In genomic region chr21:34932233-34932632, GRCh38 we compare ENCODE assay signal across 20 cellular contexts.
A peak's percentile ranks its signal among the peaks of the same experiment; 100 is the strongest.
DNase-seq lines count a peak whose midpoint lies in the region; ATAC-seq, FAIRE-seq and TF ChIP-seq lines count a peak whose summit lies in the region.
"Had no signal": no experiment of that assay in that cellular context is flagged by ENCODE, and none has a peak within 500 bp of the region (broad histone marks: within the 10 kb centered on the region; RNA-seq: fewer than 3 reads in every experiment).

No MANE protein-coding gene starts in this region.

- no peaks in the 10 kb centered on the region for H3K27me3 Mint-ChIP-seq in T-helper 17 cell
- no peaks in the 10 kb centered on the region for H3K27me3 Mint-ChIP-seq in central memory CD8-positive, alpha-beta T cell
- no peaks in the 10 kb centered on the region for H3K27me3 Mint-ChIP-seq in stimulated activated naive CD8-positive, alpha-beta T cell treated with anti-CD3 and anti-CD28 coated beads, Interleukin-15, amount 100 ng/mL, for 72 hours

- peak overlapping the region; percentile 51 for H3K4me3 Mint-ChIP-seq in T-helper 17 cell
- peak overlapping the region; percentile 66 for H3K4me3 Mint-ChIP-seq in central memory CD8-positive, alpha-beta T cell
- H3K4me3 Mint-ChIP-seq in stimulated activated naive CD8-positive, alpha-beta T cell treated with anti-CD3 and anti-CD28 coated beads, Interleukin-15, amount 100 ng/mL, for 72 hours, result peak overlapping the region; percentile 36 to 62

- H3K9me3 Mint-ChIP-seq in activated naive CD4-positive, alpha-beta T cell treated with anti-CD3 and anti-CD28 coated beads, Interleukin-2, amount 50 U/mL, for 72 hours, result peaks cover 0 to 15% of the 10 kb centered on the region in 2 donors
- no peaks in the 10 kb centered on the region for H3K9me3 Mint-ChIP-seq in central memory CD8-positive, alpha-beta T cell
- H3K9me3 Mint-ChIP-seq in stimulated activated naive CD8-positive, alpha-beta T cell treated with anti-CD3 and anti-CD28 coated beads, Interleukin-15, amount 100 ng/mL, for 72 hours, result peaks cover 0 to 6% of the 10 kb centered on the region in 2 donors

- H3K27ac Mint-ChIP-seq in activated naive CD4-positive, alpha-beta T cell treated with anti-CD3 and anti-CD28 coated beads, Interleukin-2, amount 50 U/mL, for 72 hours, result peak overlapping the region; percentile 32 to 94
- peak overlapping the region; percentile 96 for H3K27ac Mint-ChIP-seq in T-helper 17 cell
- H3K27ac Mint-ChIP-seq in central memory CD8-positive, alpha-beta T cell (ENCODE audit: low read depth), result peak overlapping the region; percentile 52
- peak overlapping the region in 1 of 2 donors; percentile 42 for H3K27ac Mint-ChIP-seq in stimulated activated naive CD8-positive, alpha-beta T cell treated with anti-CD3 and anti-CD28 coated beads, Interleukin-15, amount 100 ng/mL, for 72 hours

- no peak for ATAC-seq in activated naive CD4-positive, alpha-beta T cell treated with anti-CD3 and anti-CD28 coated beads, Interleukin-2, amount 50 U/mL, for 72 hours
- ATAC-seq in T-helper 17 cell, result no peak
- no peak for ATAC-seq in central memory CD8-positive, alpha-beta T cell (replicated peaks; ENCODE audit: extremely low read depth, poor library complexity, severe bottlenecking)
- ATAC-seq in stimulated activated naive CD8-positive, alpha-beta T cell treated with anti-CD3 and anti-CD28 coated beads, Interleukin-15, amount 100 ng/mL, for 72 hours, result no peak
- ATAC-seq in HG02870 (IDR thresholded peaks at IDR 0.05; ENCODE audit: unreplicated experiment), result no peak
- ATAC-seq: upper lobe of right lung had no signal

- no peak for DNase-seq in activated naive CD4-positive, alpha-beta T cell treated with anti-CD3 and anti-CD28 coated beads, Interleukin-2, amount 50 U/mL, for 72 hours (ENCODE audit: low spot score in 2 of 2)
- no peak for DNase-seq in activated naive CD4-positive, alpha-beta T cell treated with anti-CD3 and anti-CD28 coated beads, Interleukin-2, amount 50 U/mL, for 16 hours
- no peak for DNase-seq in T-helper 17 cell
- no peak for DNase-seq in central memory CD8-positive, alpha-beta T cell (ENCODE audit: low spot score in 2 of 2)
- DNase-seq in stimulated activated naive CD8-positive, alpha-beta T cell treated with anti-CD3 and anti-CD28 coated beads, Interleukin-15, amount 100 ng/mL, for 72 hours, result no peak
- no peak for DNase-seq in urothelium cell line (ENCODE audit: low spot score)
- no peak for DNase-seq in GM13977 (ENCODE audit: low spot score)
- DNase-seq: activated effector memory CD4-positive, alpha-beta T cell treated with Interleukin-2 at 50 U/mL for 16 hours; aorta; colonic mucosa; Kasumi-1; NCI-H146; NCI-H446; NCI-H774; small intestine; upper lobe of right lung had no signal

- H3K4me1 Mint-ChIP-seq in T-helper 17 cell, result peaks cover 65% of the 10 kb centered on the region
- H3K4me1 Mint-ChIP-seq in central memory CD8-positive, alpha-beta T cell, result peaks cover 76% of the 10 kb centered on the region
- peaks cover 72% of the 10 kb centered on the region for H3K4me1 Mint-ChIP-seq in stimulated activated naive CD8-positive, alpha-beta T cell treated with anti-CD3 and anti-CD28 coated beads, Interleukin-15, amount 100 ng/mL, for 72 hours

- no peaks in the 10 kb centered on the region for H3K9me3 ChIP-seq in T-helper 17 cell (ENCODE audit: control insufficient read depth, low read length, poor library complexity, severe bottlenecking)
- H3K9me3 ChIP-seq: BLaER1 treated with 17β-estradiol and CSF1 and Interleukin-3, amounts not matched to agents 10 nM and 100 nM; colonic mucosa; SJSA1; upper lobe of right lung had no signal

- no peak for TF ChIP-seq CTCF in GM13977 (IDR thresholded peaks at IDR 0.05; ENCODE audit: extremely low read depth, insufficient read depth, missing control alignments)

- peaks cover 5 to 11% of the 10 kb centered on the region in 2 donors for H3K36me3 Mint-ChIP-seq in activated naive CD4-positive, alpha-beta T cell treated with anti-CD3 and anti-CD28 coated beads, Interleukin-2, amount 50 U/mL, for 72 hours
- H3K36me3 Mint-ChIP-seq in T-helper 17 cell (ENCODE audit: low read depth), result peaks cover 2% of the 10 kb centered on the region
- peaks cover 9% of the 10 kb centered on the region for H3K36me3 Mint-ChIP-seq in central memory CD8-positive, alpha-beta T cell (ENCODE audit: insufficient read depth)

- FAIRE-seq in urothelium cell line (lab: Jason Lieb, UNC), result no peak
- FAIRE-seq: H1, small intestine had no signal

- in situ Hi-C loops in GM13977 (cut with MboI; ENCODE audit: low pct_unique_long_range_greater_than_20kb, low sequenced_read_pairs, unreplicated experiment), result no loop called here
